18 cellular contexts compared by ENCODE assay signal in the genomic region with DNA sequence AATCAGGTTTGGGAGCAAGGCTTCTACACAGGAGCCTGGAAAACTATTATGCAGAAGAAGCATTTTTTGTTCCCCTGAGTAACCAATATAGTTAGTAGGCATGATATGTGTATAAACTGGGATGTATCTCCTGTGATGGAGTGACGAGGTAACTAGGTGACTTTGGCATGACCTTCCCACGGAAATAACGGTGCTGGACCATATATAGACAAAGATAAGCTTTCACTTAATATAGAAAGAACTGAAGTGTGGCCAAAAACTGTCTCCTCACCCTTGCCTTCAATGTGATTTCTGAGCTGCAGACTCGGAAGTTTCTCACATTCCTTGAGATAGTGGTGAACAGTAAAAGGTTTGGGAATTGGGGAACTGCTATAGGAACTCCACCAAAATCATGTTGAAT.
DNase-seq lines count a peak whose midpoint lies in the region; ATAC-seq and TF ChIP-seq lines count a peak whose summit lies in the region.
"Had no signal": no experiment of that assay in that cellular context is flagged by ENCODE, and none has a peak within 500 bp of the region (broad histone marks: within the 10 kb centered on the region; RNA-seq: fewer than 3 reads in every experiment).

No MANE protein-coding gene starts in this region.

- H3K36me3 ChIP-seq in ascending aorta (no peaks in the 10 kb centered on the region), cardiac muscle cell (no peaks in the 10 kb centered on the region), skeletal muscle tissue (ENCODE audit: control insufficient read depth in 3 of 3, insufficient read depth in 3 of 3, low read length in 3 of 3) (no peaks in the 10 kb centered on the region), right lobe of liver (no peaks in the 10 kb centered on the region)

- no peak for TF ChIP-seq POLR2A in right lobe of liver (IDR thresholded peaks at IDR 0.05)

- H3K27me3 ChIP-seq in ascending aorta (no peaks in the 10 kb centered on the region), cardiac muscle cell (no peaks in the 10 kb centered on the region), layer of hippocampus (ENCODE audit: control insufficient read depth, insufficient read depth, low read length) (no peaks in the 10 kb centered on the region), skeletal muscle tissue (ENCODE audit: control insufficient read depth in 3 of 3, insufficient read depth in 3 of 3, low read length in 3 of 3) (peaks cover 10 to 52% (median 12%) of the 10 kb centered on the region in 3 donors), right lobe of liver (no peaks in the 10 kb centered on the region)

- peak overlapping the region; percentile 55 to 70 for H3K27ac ChIP-seq in ascending aorta
- peak overlapping the region; percentile 91 for H3K27ac ChIP-seq in cardiac muscle cell
- H3K27ac ChIP-seq in layer of hippocampus (ENCODE audit: low read depth, low read length) = peak overlapping the region; percentile 15
- peak overlapping the region; percentile 29 for H3K27ac ChIP-seq in skeletal muscle tissue (ENCODE audit: low read depth, low read length)
- no peak overlapping the region for H3K27ac ChIP-seq in right lobe of liver
- H3K27ac ChIP-seq: HL-60 had no signal

- intact Hi-C loops in ascending aorta (cut with DNase I) = no loop called here
- intact Hi-C loops in right lobe of liver (cut with DNase I) = no loop called here

- H3K4me3 ChIP-seq in ascending aorta = no peak overlapping the region
- no peak overlapping the region for H3K4me3 ChIP-seq in cardiac muscle cell
- H3K4me3 ChIP-seq in skeletal muscle tissue (ENCODE audit: low read length in 3 of 3) = no peak overlapping the region
- no peak overlapping the region for H3K4me3 ChIP-seq in right lobe of liver
- H3K4me3 ChIP-seq: GM23338 had no signal

- WGBS in right lobe of liver (ENCODE audit: insufficient coverage, low coverage, low lambda C conversion rate, missing lambda C conversion rate) = 37% methylated on average over 4 of the region's 4 CpGs

- DNase-seq in ascending aorta (ENCODE audit: low spot score in 2 of 2) (no peak), cardiac muscle cell (ENCODE audit: low read depth in 1 of 2, low spot score in 1 of 2) (no peak), NCI-H146 (lab: John Stamatoyannopoulos, UW) (no peak), DMS114 treated with DMSO at 0.1 percent for 48 hours (lab: John Stamatoyannopoulos, UW; ENCODE audit: unreplicated experiment) (no peak), right lobe of liver (no peak)
- DNase-seq: 8988T, DMS 273 treated with DMSO at 0.1 percent for 48 hours, IMR-90, NCI-H1417 treated with DMSO at 0.1 percent for 48 hours, NCI-H1930, NCI-H226, NCI-H524, SIG-M5 had no signal

- no peak overlapping the region for H3K9ac ChIP-seq in skeletal muscle tissue (ENCODE audit: low read depth in 1 of 3, low read length in 3 of 3)

- H3K4me1 ChIP-seq in ascending aorta (peaks cover 5 to 32% of the 10 kb centered on the region in 2 donors), cardiac muscle cell (ENCODE audit: low read depth) (peaks cover 29% of the 10 kb centered on the region), skeletal muscle tissue (ENCODE audit: control insufficient read depth in 3 of 3, insufficient read depth in 3 of 3, low read length in 3 of 3) (peaks cover 0 to 12% (median 2%) of the 10 kb centered on the region in 3 donors), right lobe of liver (no peaks in the 10 kb centered on the region)

- ATAC-seq in GM21526 (IDR thresholded peaks at IDR 0.05; ENCODE audit: low FRiP score, unreplicated experiment) (no peak), right lobe of liver (no peak)
- ATAC-seq: GM23338 had no signal

- H3K9me3 ChIP-seq in ascending aorta (no peaks in the 10 kb centered on the region), cardiac muscle cell (ENCODE audit: low read depth) (no peaks in the 10 kb centered on the region), skeletal muscle tissue (ENCODE audit: control insufficient read depth in 3 of 3, low read length in 3 of 3) (no peaks in the 10 kb centered on the region), right lobe of liver (no peaks in the 10 kb centered on the region)

- TF ChIP-seq CTCF in ascending aorta (IDR thresholded peaks at IDR 0.05) = no peak
- TF ChIP-seq CTCF in cardiac muscle cell (IDR thresholded peaks at IDR 0.05; ENCODE audit: low read depth, low read length) = no peak
- no peak for TF ChIP-seq CTCF in right lobe of liver (IDR thresholded peaks at IDR 0.05)

Comparison
In these comparisons a context has a peak if more than half of its experiments do, and no peak if none do; other contexts are left out.
1. H3K27ac ChIP-seq: peak in ascending aorta (2 of 2), cardiac muscle cell (single experiment), layer of hippocampus (single experiment) and skeletal muscle tissue (single experiment); none in right lobe of liver (0 of 3).